23 cellular contexts compared by ENCODE assay signal in the genomic region with DNA sequence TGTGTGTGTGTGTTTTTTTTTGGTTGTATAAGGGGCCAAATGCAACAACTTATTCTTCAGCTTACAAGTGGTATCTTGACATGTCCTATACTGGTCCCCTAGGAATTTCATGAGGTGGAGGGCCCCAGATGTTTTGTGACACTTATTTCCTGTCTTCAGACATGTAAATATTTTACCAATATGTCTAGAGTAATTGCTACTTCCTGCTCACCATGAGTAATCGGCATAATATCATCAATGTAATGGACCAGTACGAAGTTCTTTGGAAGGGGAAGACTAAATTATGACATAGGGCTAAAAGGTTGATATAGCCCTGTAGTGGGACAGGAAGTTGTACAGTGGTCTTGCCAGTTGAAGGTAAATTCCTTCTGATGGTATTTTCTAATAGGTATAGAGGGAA. TPM values are rescaled to one million over a fixed set of nuclear protein-coding genes. Genes with fewer than 3 reads are reported as not detected.
DNase-seq lines count a peak whose midpoint lies in the region; ATAC-seq, FAIRE-seq and TF ChIP-seq lines count a peak whose summit lies in the region.
"Had no signal": no experiment of that assay in that cellular context is flagged by ENCODE, and none has a peak within 500 bp of the region (broad histone marks: within the 10 kb centered on the region; RNA-seq: fewer than 3 reads in every experiment).

No MANE protein-coding gene starts in this region.

- peak overlapping the region; percentile 8 for H3K4me3 Mint-ChIP-seq in CD4-positive, alpha-beta T cell
- H3K4me3 Mint-ChIP-seq: activated naive CD4-positive, alpha-beta T cell treated with anti-CD3 and anti-CD28 coated beads, Interleukin-2, amount 50 U/mL, for 24 hours; activated T-cell treated with anti-CD3 and anti-CD28 coated beads, Interleukin-2, amount 50 U/mL, for 72 hours had no signal

- no peaks in the 10 kb centered on the region for H3K27me3 ChIP-seq in CD4-positive, alpha-beta T cell (ENCODE audit: control insufficient read depth, insufficient read depth, low read length)
- no peaks in the 10 kb centered on the region for H3K27me3 ChIP-seq in esophagus squamous epithelium
- no peaks in the 10 kb centered on the region for H3K27me3 ChIP-seq in brain microvascular endothelial cell (replicated peaks)
- H3K27me3 ChIP-seq: body of pancreas had no signal

- H3K4me2 ChIP-seq in A549, result 0 out of 3 replicates have a peak overlapping the region, but pooled peaks have one; percentile 4
- peak overlapping the region; percentile 41; the same call in 1 of the 2 replicates for H3K4me2 ChIP-seq in OCI-LY7 (ENCODE audit: low read length)

- H3K36me3 Mint-ChIP-seq in CD4-positive, alpha-beta T cell (ENCODE audit: low read depth), result peaks cover 10% of the 10 kb centered on the region
- H3K36me3 Mint-ChIP-seq: activated naive CD4-positive, alpha-beta T cell treated with anti-CD3 and anti-CD28 coated beads, Interleukin-2, amount 50 U/mL, for 24 hours had no signal

- no peak for FAIRE-seq in A549 (lab: Jason Lieb, UNC)
- FAIRE-seq: endometrium, islet of Langerhans had no signal

- peaks cover 48% of the 10 kb centered on the region for H3K4me1 Mint-ChIP-seq in CD4-positive, alpha-beta T cell (ENCODE audit: low read depth)

- WGBS in A549 (ENCODE audit: missing lambda C conversion rate), result 93% methylated on average over 2 of the region's 2 CpGs
- WGBS in esophagus squamous epithelium, 2 donors, result 40 to 54% methylated on average over 2 of the region's 2 CpGs

- in situ Hi-C loops in brain microvascular endothelial cell (cut with HindIII; ENCODE audit: low pct_ligation_motif_present, low sequenced_read_pairs), result no loop called here

- H3K27ac ChIP-seq in A549 (no peak overlapping the region), OCI-LY7 (ENCODE audit: low read depth, low read length, poor library complexity, severe bottlenecking) (peak overlapping the region; percentile 0), esophagus squamous epithelium (peak overlapping the region; percentile 29 to 76 (median 56)), brain microvascular endothelial cell (no peak overlapping the region)
- no peak overlapping the region for H3K27ac ChIP-seq in CD4-positive, alpha-beta T cell (ENCODE audit: low read depth, low read length)
- H3K27ac ChIP-seq: coronary artery, HL-60, lower lobe of right lung had no signal

- peaks cover 5% of the 10 kb centered on the region; the same call in 1 of the 2 replicates for H3K36me3 ChIP-seq in OCI-LY7 (ENCODE audit: insufficient read depth, low read length)
- H3K36me3 ChIP-seq in esophagus squamous epithelium, result no peaks in the 10 kb centered on the region
- no peaks in the 10 kb centered on the region for H3K36me3 ChIP-seq in brain microvascular endothelial cell (replicated peaks)
- H3K36me3 ChIP-seq: lower lobe of right lung had no signal

- TF ChIP-seq POLR2A in A549 (IDR thresholded peaks at IDR 0.05; ENCODE audit: low read length), result no peak
- TF ChIP-seq POLR2A in esophagus squamous epithelium (IDR thresholded peaks at IDR 0.05), result no peak

- H3K4me1 ChIP-seq in A549 (peaks cover 21% of the 10 kb centered on the region), OCI-LY7 (ENCODE audit: insufficient read depth, low read length, poor library complexity, severe bottlenecking) (peaks cover 30% of the 10 kb centered on the region), esophagus squamous epithelium (peaks cover 18 to 53% (median 29%) of the 10 kb centered on the region in 3 donors)

- no peak overlapping the region for H3K27ac Mint-ChIP-seq in CD4-positive, alpha-beta T cell
- H3K27ac Mint-ChIP-seq: activated naive CD4-positive, alpha-beta T cell treated with anti-CD3 and anti-CD28 coated beads, Interleukin-2, amount 50 U/mL, for 24 hours; activated T-cell treated with anti-CD3 and anti-CD28 coated beads, Interleukin-2, amount 50 U/mL, for 72 hours had no signal

- intact Hi-C loops in CD4-positive, alpha-beta T cell (cut with DNase I, micrococcal nuclease), result loop anchor here (10.0 kb wide), 2 partner anchors 76 to 516 kb away; a partner anchor contains a TSS
- intact Hi-C loops in OCI-LY7 (cut with micrococcal nuclease; ENCODE audit: unreplicated experiment) (loop anchor here (10.0 kb wide), 2 partner anchors 486 to 1804 kb away; a partner anchor contains a TSS), esophagus squamous epithelium (cut with DNase I) (no loop called here)

- no peak overlapping the region for H2AFZ ChIP-seq in OCI-LY7 (ENCODE audit: low read length)

- ATAC-seq in A549, result no peak
- ATAC-seq in CD4-positive, alpha-beta T cell (ENCODE audit: poor library complexity), result no peak
- ATAC-seq in HG02970 (IDR thresholded peaks at IDR 0.05; ENCODE audit: low FRiP score, unreplicated experiment), result no peak
- ATAC-seq: activated T-cell treated with anti-CD3 and anti-CD28 coated beads, Interleukin-2, amount 50 U/mL, for 72 hours; body of pancreas; lower lobe of right lung; SK-N-SH treated with all-trans-retinoic acid at 6 μM for 48 hours had no signal

- no peaks in the 10 kb centered on the region for H3K9me3 Mint-ChIP-seq in CD4-positive, alpha-beta T cell
- H3K9me3 Mint-ChIP-seq: activated naive CD4-positive, alpha-beta T cell treated with anti-CD3 and anti-CD28 coated beads, Interleukin-2, amount 50 U/mL, for 24 hours; activated T-cell treated with anti-CD3 and anti-CD28 coated beads, Interleukin-2, amount 50 U/mL, for 72 hours had no signal

- POLR2A ChIA-PET in A549 (lab: Yijun Ruan, JAX), result interaction anchor here (0.6 kb wide), 1 partner anchor 392 kb away, joined by 4 read pairs; no protein-coding TSS in a partner anchor
- POLR2A ChIA-PET in CD4-positive, alpha-beta T cell (lab: Charles Lee), result no interaction called here
- POLR2A ChIA-PET in OCI-LY7 (lab: Charles Lee), result interaction anchor here (0.6 kb wide), 3 partner anchors 48 to 518 kb away, joined by 3 to 6 read pairs (median 4); no protein-coding TSS in a partner anchor

- no TSS peak for BruUV-seq in OCI-LY7 (replicated peaks; lab: Mats Ljungman, UMichigan)

- no peaks in the 10 kb centered on the region for H3K27me3 Mint-ChIP-seq in CD4-positive, alpha-beta T cell
- H3K27me3 Mint-ChIP-seq: activated naive CD4-positive, alpha-beta T cell treated with anti-CD3 and anti-CD28 coated beads, Interleukin-2, amount 50 U/mL, for 24 hours had no signal

- DNase-seq in A549 (ENCODE audit: low read depth in 1 of 2, low spot score in 1 of 2) (no peak), OCI-LY7 (ENCODE audit: low spot score) (peak; percentile 27), esophagus squamous epithelium (lab: John Stamatoyannopoulos, UW) (no peak), NCI-H510A (lab: John Stamatoyannopoulos, UW) (no peak), brain microvascular endothelial cell (no peak)
- DNase-seq in CD4-positive, alpha-beta T cell, result no peak
- DNase-seq in activated T-cell treated with anti-CD3 and anti-CD28 coated beads, Interleukin-2, amount 50 U/mL, for 48 hours, result no peak
- DNase-seq: activated T-cell treated with anti-CD3 and anti-CD28 coated beads, Interleukin-2, amount 50 U/mL, for 72 hours; body of pancreas; COR-L47; foreskin melanocyte; hippocampal formation; lower lobe of right lung; NCI-H1417; NCI-H2107; RPMI8226 had no signal

- no peak for TF ChIP-seq CTCF in A549 (IDR thresholded peaks at IDR 0.05)
- no peak for TF ChIP-seq CTCF in CD4-positive, alpha-beta T cell (IDR thresholded peaks at IDR 0.05)
- TF ChIP-seq CTCF in OCI-LY7 (conservative IDR thresholded peaks at IDR 0.05; ENCODE audit: low read length), result no peak
- no peak for TF ChIP-seq CTCF in esophagus squamous epithelium (IDR thresholded peaks at IDR 0.05)
- TF ChIP-seq CTCF in brain microvascular endothelial cell (IDR thresholded peaks at IDR 0.05; ENCODE audit: low read depth, low read length, missing control alignments), result no peak

- H3K9me3 ChIP-seq in A549 (no peaks in the 10 kb centered on the region), OCI-LY7 (ENCODE audit: low read length) (no peaks in the 10 kb centered on the region; the same call in 1 of the 2 replicates), esophagus squamous epithelium (no peaks in the 10 kb centered on the region)
- H3K9me3 ChIP-seq in CD4-positive, alpha-beta T cell (ENCODE audit: control insufficient read depth, low read length), result no peaks in the 10 kb centered on the region
- H3K9me3 ChIP-seq: body of pancreas, lower lobe of right lung had no signal

- H3K9me2 ChIP-seq in OCI-LY7 (ENCODE audit: insufficient read depth, low read length), result no peaks in the 10 kb centered on the region

- CTCF ChIA-PET in A549 (lab: Yijun Ruan, JAX), result interaction anchor here (5.1 kb wide), 1 partner anchor 12 kb away, joined by 32 read pairs; no protein-coding TSS in a partner anchor
- CTCF ChIA-PET in CD4-positive, alpha-beta T cell (lab: Charles Lee), result interaction anchor here (0.6 to 1.7 kb wide), 2 partner anchors 12 to 21 kb away, joined by 3 read pairs; no protein-coding TSS in a partner anchor
- CTCF ChIA-PET in OCI-LY7 (lab: Charles Lee; ENCODE audit: unreplicated experiment), result no interaction called here

- TF ChIP-seq EP300 in A549 (IDR thresholded peaks at IDR 0.05), result no peak

- no peak for TF ChIP-seq RAD21 in A549 (conservative IDR thresholded peaks at IDR 0.05 in 1 of 2, IDR thresholded peaks at IDR 0.05 in 1 of 2)

- H3K79me2 ChIP-seq in OCI-LY7 (ENCODE audit: insufficient read depth, low read depth, low read length), result peaks cover 24% of the 10 kb centered on the region

- H3K4me3 ChIP-seq in A549, result no peak overlapping the region
- no peak overlapping the region for H3K4me3 ChIP-seq in OCI-LY7 (ENCODE audit: low read depth, low read length, poor library complexity, severe bottlenecking)
- H3K4me3 ChIP-seq in esophagus squamous epithelium, result no peak overlapping the region
- no peak overlapping the region for H3K4me3 ChIP-seq in brain microvascular endothelial cell (ENCODE audit: low read depth, low read length)
- H3K4me3 ChIP-seq: body of pancreas, coronary artery, lower lobe of right lung had no signal

- H4K20me1 ChIP-seq in OCI-LY7 (ENCODE audit: insufficient read depth, low read length), result 0 out of 2 replicates have a peak, but pooled peaks cover 3% of the 10 kb centered on the region

TF ChIP-seq in A549, 52 proteins besides CTCF, POLR2A, EP300 and RAD21 (continues in another document):
- TF ChIP-seq ZSCAN20 (CRISPR knock-in tag; IDR thresholded peaks at IDR 0.05), result no peak

RNA-seq across cellular contexts. Expression of a gene that starts 3.7 kb away (rescaled TPM):
- polyA plus RNA-seq in A549 (2011; rRNA removed) (12.2 and 17.8 TPM in 2 replicates), A549 (2017; fragmentation: RNase III; extraction: RNeasy Plus Mini Kit Qiagen cat#74134 plus additional on column Dnase treatment) (12.3 to 14.1 TPM (median 13.5 TPM) in 3 replicates)
- 8.3 and 8.4 TPM in 2 replicates for polyA plus RNA-seq in A549 (2012; cell fraction: cytosol; rRNA removed)
- polyA plus RNA-seq in A549 (2012; cell fraction: nucleus; rRNA removed), result 5.9 and 7.5 TPM in 2 replicates
- polyA minus RNA-seq in A549 (2011; rRNA and poly(A)+ RNA removed), result 24.7 and 35.1 TPM in 2 replicates
- total RNA-seq in CD4-positive, alpha-beta T cell, result 10 to 100 TPM; 69.4 to 77.0 TPM
- 19.2 and 28.7 TPM in 2 replicates for total RNA-seq in OCI-LY7 (2014; rRNA removed; shearing (Covaris generic))
- total RNA-seq in OCI-LY7 (2022) (45.6 and 46.3 TPM in 2 replicates), esophagus squamous epithelium (10 to 100 TPM; 23.9 to 38.6 (median 34.5) TPM)

Comparison
In these comparisons a context has a peak if more than half of its experiments do, and no peak if none do; other contexts are left out.
1. H3K27ac ChIP-seq: peak in OCI-LY7 (single experiment) and esophagus squamous epithelium (4 of 4); none in A549 (0 of 2), CD4-positive, alpha-beta T cell (single experiment) and brain microvascular endothelial cell (single experiment).